In genomic region chr11:46918087-46918751, GRCh38 we compare ENCODE assay signal across 8 cellular contexts. TPM values are rescaled to one million over a fixed set of nuclear protein-coding genes. Genes with fewer than 3 reads are reported as not detected.
DNase-seq lines count a peak whose midpoint lies in the region; ATAC-seq lines count a peak whose summit lies in the region.

A gene with protein sequence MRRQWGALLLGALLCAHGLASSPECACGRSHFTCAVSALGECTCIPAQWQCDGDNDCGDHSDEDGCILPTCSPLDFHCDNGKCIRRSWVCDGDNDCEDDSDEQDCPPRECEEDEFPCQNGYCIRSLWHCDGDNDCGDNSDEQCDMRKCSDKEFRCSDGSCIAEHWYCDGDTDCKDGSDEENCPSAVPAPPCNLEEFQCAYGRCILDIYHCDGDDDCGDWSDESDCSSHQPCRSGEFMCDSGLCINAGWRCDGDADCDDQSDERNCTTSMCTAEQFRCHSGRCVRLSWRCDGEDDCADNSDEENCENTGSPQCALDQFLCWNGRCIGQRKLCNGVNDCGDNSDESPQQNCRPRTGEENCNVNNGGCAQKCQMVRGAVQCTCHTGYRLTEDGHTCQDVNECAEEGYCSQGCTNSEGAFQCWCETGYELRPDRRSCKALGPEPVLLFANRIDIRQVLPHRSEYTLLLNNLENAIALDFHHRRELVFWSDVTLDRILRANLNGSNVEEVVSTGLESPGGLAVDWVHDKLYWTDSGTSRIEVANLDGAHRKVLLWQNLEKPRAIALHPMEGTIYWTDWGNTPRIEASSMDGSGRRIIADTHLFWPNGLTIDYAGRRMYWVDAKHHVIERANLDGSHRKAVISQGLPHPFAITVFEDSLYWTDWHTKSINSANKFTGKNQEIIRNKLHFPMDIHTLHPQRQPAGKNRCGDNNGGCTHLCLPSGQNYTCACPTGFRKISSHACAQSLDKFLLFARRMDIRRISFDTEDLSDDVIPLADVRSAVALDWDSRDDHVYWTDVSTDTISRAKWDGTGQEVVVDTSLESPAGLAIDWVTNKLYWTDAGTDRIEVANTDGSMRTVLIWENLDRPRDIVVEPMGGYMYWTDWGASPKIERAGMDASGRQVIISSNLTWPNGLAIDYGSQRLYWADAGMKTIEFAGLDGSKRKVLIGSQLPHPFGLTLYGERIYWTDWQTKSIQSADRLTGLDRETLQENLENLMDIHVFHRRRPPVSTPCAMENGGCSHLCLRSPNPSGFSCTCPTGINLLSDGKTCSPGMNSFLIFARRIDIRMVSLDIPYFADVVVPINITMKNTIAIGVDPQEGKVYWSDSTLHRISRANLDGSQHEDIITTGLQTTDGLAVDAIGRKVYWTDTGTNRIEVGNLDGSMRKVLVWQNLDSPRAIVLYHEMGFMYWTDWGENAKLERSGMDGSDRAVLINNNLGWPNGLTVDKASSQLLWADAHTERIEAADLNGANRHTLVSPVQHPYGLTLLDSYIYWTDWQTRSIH (N-terminal part only) (minus strand): TSS chr11:46918550. CDS start chr11:46918379, 171 bp downstream.

- H2BK12ac ChIP-seq in neuronal stem cell (ENCODE audit: low read length), result no peak within 1 kb of the TSS

- H3K4me1 ChIP-seq in neuronal stem cell (ENCODE audit: control insufficient read depth in 2 of 2, insufficient read depth in 1 of 2, low read depth in 1 of 2, low read length in 2 of 2), result peaks cover 24 to 37% of the 10 kb centered on the region in 2 donors

- peak within 1 kb of the TSS; percentile 91 for H3K4me2 ChIP-seq in neuronal stem cell (ENCODE audit: insufficient read depth, low read length, poor library complexity, severe bottlenecking)

- H3K4me3 ChIP-seq in neuronal stem cell (ENCODE audit: low read length in 2 of 2), result peak within 1 kb of the TSS; percentile 74 to 91

- H3K36me3 ChIP-seq in neuronal stem cell (replicated peaks in 1 of 2; ENCODE audit: control insufficient read depth in 2 of 2, insufficient read depth in 2 of 2, low read length in 2 of 2), result no peaks in the 10 kb centered on the region

- peak within 1 kb of the TSS; percentile 80 for H3K9ac ChIP-seq in neuronal stem cell (ENCODE audit: low read depth, low read length, poor library complexity)

- H2BK15ac ChIP-seq in neuronal stem cell (ENCODE audit: low read length), result peak within 1 kb of the TSS; percentile 87

- no peak within 1 kb of the TSS for H3K27ac ChIP-seq in neuronal stem cell (replicated peaks; ENCODE audit: low read length)

- no peak for ATAC-seq in HG03571 (IDR thresholded peaks at IDR 0.05; ENCODE audit: unreplicated experiment)
- ATAC-seq in HG03097 (IDR thresholded peaks at IDR 0.05; ENCODE audit: low FRiP score, unreplicated experiment), result no peak

- H3K4ac ChIP-seq in neuronal stem cell (ENCODE audit: low read length), result no peak within 1 kb of the TSS

- no peaks in the 10 kb centered on the region for H3K9me3 ChIP-seq in neuronal stem cell (replicated peaks in 1 of 2; ENCODE audit: control insufficient read depth in 2 of 2, insufficient read depth in 1 of 2, low read depth in 1 of 2, low read length in 2 of 2)

- peak within 1 kb of the TSS; percentile 94 for H3K18ac ChIP-seq in neuronal stem cell (ENCODE audit: low read length)

- H3K27me3 ChIP-seq in neuronal stem cell (ENCODE audit: control insufficient read depth in 3 of 3, insufficient read depth in 3 of 3, low read depth in 1 of 3, low read length in 3 of 3), result no peaks in the 10 kb centered on the region

- WGBS in neuronal stem cell (ENCODE audit: extremely low coverage in 2 of 2, insufficient read length in 2 of 2, insufficient replicate concordance in 1 of 2), 2 donors, result no CpG with 5 or more reads among the region's 95 CpGs

- H3K79me1 ChIP-seq in neuronal stem cell (ENCODE audit: low read depth, low read length), result peaks cover 7% of the 10 kb centered on the region

- peak within 1 kb of the TSS; percentile 84 for H2AFZ ChIP-seq in neuronal stem cell (ENCODE audit: low read length)

- peak within 1 kb of the TSS; percentile 20 for H3K23ac ChIP-seq in neuronal stem cell (ENCODE audit: low read depth, low read length, poor library complexity)

- peak within 1 kb of the TSS; percentile 57 for H2AK5ac ChIP-seq in neuronal stem cell (ENCODE audit: low read depth, low read length)

- no peak within 1 kb of the TSS for H4K8ac ChIP-seq in neuronal stem cell (ENCODE audit: low read depth, low read length)

- H4K91ac ChIP-seq in neuronal stem cell (ENCODE audit: low read depth, low read length, poor library complexity), result no peak within 1 kb of the TSS

- no peak within 1 kb of the TSS for H2BK120ac ChIP-seq in neuronal stem cell (ENCODE audit: low read depth, low read length)

- H3K14ac ChIP-seq in neuronal stem cell (ENCODE audit: low read length), result peak within 1 kb of the TSS; percentile 78

- peak within 1 kb of the TSS; percentile 77 for H2BK5ac ChIP-seq in neuronal stem cell (ENCODE audit: low read length)

- peak; percentile 54 for DNase-seq in NCI-H345 (lab: John Stamatoyannopoulos, UW)
- no peak for DNase-seq in NCI-H345 treated with DMSO at 0.1 percent for 48 hours (lab: John Stamatoyannopoulos, UW; ENCODE audit: unreplicated experiment)
- DNase-seq in NCI-H1930 (lab: John Stamatoyannopoulos, UW), result peak; percentile 28 to 69
- DNase-seq in activated gamma-delta T cell treated with anti-CD3 and anti-CD28 coated beads, Interleukin-2, amount 50 U/mL, for 16 hours (ENCODE audit: low read depth), result peak; percentile 15
- DNase-seq in glomerular visceral epithelial cell (ENCODE audit: extremely low spot score), result peak; percentile 58
- no peak for DNase-seq in neuronal stem cell (ENCODE audit: low spot score)

RNA-seq across cellular contexts. Expression of the gene that starts here (rescaled TPM):
- polyA plus RNA-seq in neuronal stem cell (2013, experiment 1 of 2), result 8.9 TPM
- polyA plus RNA-seq in neuronal stem cell (2013, experiment 2 of 2), result 9.0 TPM

Comparison
In these comparisons a context has a peak if more than half of its experiments do, and no peak if none do; other contexts are left out.
1. DNase-seq: peak in NCI-H345 (single experiment), NCI-H1930 (2 of 2), activated gamma-delta T cell treated with anti-CD3 and anti-CD28 coated beads, Interleukin-2, amount 50 U/mL, for 16 hours (single experiment) and glomerular visceral epithelial cell (single experiment); none in NCI-H345 treated with DMSO at 0.1 percent for 48 hours (single experiment) and neuronal stem cell (single experiment).